18 cellular contexts compared by ENCODE assay signal in the genomic region with DNA sequence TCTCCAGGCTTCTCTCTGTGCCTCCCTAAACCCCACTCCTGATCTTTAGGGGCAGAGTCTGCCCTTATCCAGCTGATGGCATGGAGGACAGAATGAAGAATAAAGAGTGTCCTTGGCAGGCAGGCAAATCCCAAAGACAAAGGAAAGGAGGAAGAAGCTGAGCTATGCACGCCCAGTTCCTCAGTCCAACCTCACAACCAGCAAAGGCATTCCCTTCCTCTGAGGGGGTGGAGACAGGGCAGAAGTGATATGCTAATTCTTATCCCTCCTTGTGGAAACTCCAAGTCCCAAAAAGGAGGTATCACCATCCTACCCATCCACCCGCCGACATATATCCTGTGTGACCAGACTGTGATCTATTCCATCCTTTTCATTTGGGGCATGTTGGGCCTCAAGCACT. TPM values are rescaled to one million over a fixed set of nuclear protein-coding genes. Genes with fewer than 3 reads are reported as not detected.
DNase-seq lines count a peak whose midpoint lies in the region; FAIRE-seq and TF ChIP-seq lines count a peak whose summit lies in the region.
"Had no signal": no experiment of that assay in that cellular context is flagged by ENCODE, and none has a peak within 500 bp of the region (broad histone marks: within the 10 kb centered on the region; RNA-seq: fewer than 3 reads in every experiment).

No MANE protein-coding gene starts in this region.

- H4K8ac ChIP-seq in mesenchymal stem cell (ENCODE audit: low read length) = no peak overlapping the region

- no peak overlapping the region for H3K4ac ChIP-seq in mesenchymal stem cell (ENCODE audit: low read depth in 1 of 2, low read length in 2 of 2)

- peaks cover 14% of the 10 kb centered on the region for H3K4me1 ChIP-seq in mammary epithelial cell (ENCODE audit: insufficient read depth, low read length)
- H3K4me1 ChIP-seq in mesenchymal stem cell (ENCODE audit: control insufficient read depth, insufficient read depth, low read depth, low read length) = no peaks in the 10 kb centered on the region
- H3K4me1 ChIP-seq in small intestine (ENCODE audit: control insufficient read depth in 2 of 2, insufficient read depth in 1 of 2, low read depth in 1 of 2, low read length in 1 of 2) = no peaks in the 10 kb centered on the region
- H3K4me1 ChIP-seq: BLaER1 had no signal

- H3K9me3 ChIP-seq in mammary epithelial cell (replicated peaks; ENCODE audit: insufficient read depth, low read length) = no peaks in the 10 kb centered on the region
- H3K9me3 ChIP-seq in mesenchymal stem cell (ENCODE audit: control insufficient read depth, low read length) = no peaks in the 10 kb centered on the region
- H3K9me3 ChIP-seq in small intestine (ENCODE audit: control insufficient read depth, low read depth) = no peaks in the 10 kb centered on the region
- H3K9me3 ChIP-seq: BLaER1 had no signal

- dilution Hi-C loops in mammary epithelial cell (cut with HindIII; ENCODE audit: low sequenced_read_pairs) = no loop called here

- CTCF ChIA-PET in mammary epithelial cell (lab: Charles Lee; ENCODE audit: low non-redundant PET) = no interaction called here

- no peak overlapping the region for H2BK120ac ChIP-seq in mesenchymal stem cell (ENCODE audit: low read depth, low read length)

- no peak for TF ChIP-seq CTCF in mammary epithelial cell (conservative IDR thresholded peaks at IDR 0.05 in 1 of 2, IDR thresholded peaks at IDR 0.05 in 1 of 2; ENCODE audit: extremely low read depth in 1 of 2, insufficient read depth in 1 of 2, low read depth in 1 of 2, low read length in 2 of 2)

- H3K27me3 ChIP-seq in mammary epithelial cell (ENCODE audit: insufficient read depth, low read length) (no peaks in the 10 kb centered on the region), mesenchymal stem cell (ENCODE audit: control insufficient read depth in 1 of 2, insufficient read depth in 1 of 2, low read length in 2 of 2) (no peaks in the 10 kb centered on the region), small intestine (ENCODE audit: control insufficient read depth in 2 of 2, insufficient read depth in 2 of 2, low read length in 2 of 2) (no peaks in the 10 kb centered on the region)
- H3K27me3 ChIP-seq: BLaER1 had no signal

- H3K14ac ChIP-seq in mesenchymal stem cell (ENCODE audit: low read length in 2 of 2) = no peak overlapping the region

- no peak overlapping the region for H2BK5ac ChIP-seq in mesenchymal stem cell (ENCODE audit: low read depth, low read length, poor library complexity, severe bottlenecking)

- peak overlapping the region in 1 of 2 experiments; percentile 14 for H3K23ac ChIP-seq in mesenchymal stem cell (ENCODE audit: low read length in 2 of 2)

- H3K4me2 ChIP-seq in mammary epithelial cell (ENCODE audit: insufficient read depth, low read depth, low read length) (peak overlapping the region; percentile 28), mesenchymal stem cell (ENCODE audit: low read length, poor library complexity, severe bottlenecking) (no peak overlapping the region)
- H3K4me2 ChIP-seq: BLaER1 had no signal

- H3K79me2 ChIP-seq in mammary epithelial cell (ENCODE audit: insufficient read depth, low read length) = no peaks in the 10 kb centered on the region

- H3K18ac ChIP-seq in mesenchymal stem cell (ENCODE audit: low read depth in 1 of 2, low read length in 2 of 2) = no peak overlapping the region

- H4K20me1 ChIP-seq in mammary epithelial cell (ENCODE audit: insufficient read depth, low read length) = no peaks in the 10 kb centered on the region
- H4K20me1 ChIP-seq: BLaER1 had no signal

- H3K9ac ChIP-seq in mammary epithelial cell (ENCODE audit: insufficient read depth, low read length) (no peak overlapping the region), mesenchymal stem cell (ENCODE audit: low read length) (no peak overlapping the region)
- H3K9ac ChIP-seq: BLaER1 had no signal

- in situ Hi-C loops in mammary epithelial cell (cut with MboI; ENCODE audit: low sequenced_read_pairs in 2 of 2) = no loop called here
- in situ Hi-C loops in G401 (cut with HindIII; ENCODE audit: low sequenced_read_pairs) = no loop called here

- H4K91ac ChIP-seq in mesenchymal stem cell (ENCODE audit: low read length) = no peak overlapping the region

- BruUV-seq in mammary epithelial cell (replicated peaks; lab: Mats Ljungman, UMichigan) = TSS peak; percentile 82

- DNase-seq in ELR (ENCODE audit: low read depth) (peak; percentile 34), M059J (ENCODE audit: low read depth) (peak; percentile 72), mammary epithelial cell (no peak), mesenchymal stem cell (no peak), G401 (ENCODE audit: low spot score) (no peak), small intestine (no peak), medulla oblongata (ENCODE audit: extremely low spot score) (no peak), cerebellum (ENCODE audit: low spot score) (no peak)
- DNase-seq: activated CD4-positive, CD25-positive, alpha-beta regulatory T cell; activated T-cell treated with anti-CD3 and anti-CD28 coated beads for 4 hours; endodermal cell; left ventricle myocardium superior; retina; stimulated activated CD4-positive, alpha-beta T cell treated with anti-CD3 and anti-CD28 coated beads, Interleukin-4, amount 100 ng/mL, for 1 hour had no signal

- H2BK15ac ChIP-seq in mesenchymal stem cell (ENCODE audit: low read depth, poor library complexity, severe bottlenecking) = no peak overlapping the region

- intact Hi-C loops in mammary epithelial cell (cut with micrococcal nuclease) = no loop called here

- peak overlapping the region; percentile 38 for H3K27ac ChIP-seq in mammary epithelial cell (ENCODE audit: insufficient read depth, low read depth, low read length)
- no peak overlapping the region for H3K27ac ChIP-seq in mesenchymal stem cell (ENCODE audit: low read length, poor library complexity, severe bottlenecking)
- H3K27ac ChIP-seq in small intestine (ENCODE audit: low read depth in 1 of 2, low read length in 1 of 2) = no peak overlapping the region
- H3K27ac ChIP-seq: BLaER1 had no signal

- H3K79me1 ChIP-seq in mesenchymal stem cell (replicated peaks; ENCODE audit: low read length, poor library complexity, severe bottlenecking) = no peaks in the 10 kb centered on the region

- WGBS in mammary epithelial cell (ENCODE audit: low coverage, missing lambda C conversion rate) = 83% methylated on average over 3 of the region's 3 CpGs
- 98% methylated on average over 2 of the region's 3 CpGs for WGBS in mesenchymal stem cell
- 74 to 95% (median 81%) methylated on average over 3 of the region's 3 CpGs for WGBS in small intestine, 3 donors

- no peak overlapping the region for H3K4me3 ChIP-seq in mammary epithelial cell (replicated peaks in 1 of 3; ENCODE audit: insufficient read depth in 1 of 3, low read depth in 2 of 3, low read length in 3 of 3)
- H3K4me3 ChIP-seq in mesenchymal stem cell (ENCODE audit: insufficient read depth in 1 of 2, low read depth in 1 of 2, low read length in 2 of 2) = no peak overlapping the region
- no peak overlapping the region for H3K4me3 ChIP-seq in small intestine (ENCODE audit: low read depth in 1 of 2, low read length in 2 of 2)
- H3K4me3 ChIP-seq: BLaER1 had no signal

- H2AFZ ChIP-seq in mammary epithelial cell (ENCODE audit: low read depth, low read length) (peak overlapping the region; percentile 85), mesenchymal stem cell (ENCODE audit: low read depth, low read length) (peak overlapping the region; percentile 6)

- peaks cover 3% of the 10 kb centered on the region for H3K36me3 ChIP-seq in mammary epithelial cell (ENCODE audit: insufficient read depth, low read length)
- no peaks in the 10 kb centered on the region for H3K36me3 ChIP-seq in mesenchymal stem cell (ENCODE audit: control insufficient read depth in 1 of 2, insufficient read depth in 2 of 2, low read depth in 1 of 2, low read length in 2 of 2)
- no peaks in the 10 kb centered on the region for H3K36me3 ChIP-seq in small intestine (ENCODE audit: control insufficient read depth in 2 of 2, insufficient read depth in 2 of 2, low read length in 2 of 2)
- H3K36me3 ChIP-seq: BLaER1 had no signal

- no peak overlapping the region for H2BK12ac ChIP-seq in mesenchymal stem cell (ENCODE audit: low read length in 2 of 2)

- no peak overlapping the region for H2AK5ac ChIP-seq in mesenchymal stem cell (ENCODE audit: low read length, severe bottlenecking)

- FAIRE-seq in small intestine (lab: Jason Lieb, UNC) = no peak

RNA-seq across cellular contexts. Expression of gene CCDC54, which starts 10.5 kb away (rescaled TPM):
- not detected in 2 replicates for total RNA-seq in M059J (2014; rRNA removed; shearing (Covaris generic))
- total RNA-seq in mammary epithelial cell (not detected), cerebellum (0.54 TPM)
- polyA plus RNA-seq in mammary epithelial cell (not detected), small intestine (not detected)
- polyA minus RNA-seq in mammary epithelial cell = not detected
- not detected for polyA plus RNA-seq in mesenchymal stem cell (2013, experiment 1 of 2)
- polyA plus RNA-seq in mesenchymal stem cell (2013, experiment 2 of 2) = not detected
- not detected in 2 replicates for total RNA-seq in G401 (2014; rRNA removed; shearing (Covaris generic))
- total RNA-seq: endodermal cell, glomerular endothelial cell, left ventricle myocardium superior had no signal
- polyA plus RNA-seq: IgD-negative memory B cell, thymus had no signal

Comparison
In these comparisons a context has a peak if more than half of its experiments do, and no peak if none do; other contexts are left out.
1. DNase-seq: peak in ELR (single experiment) and M059J (single experiment); none in mammary epithelial cell (single experiment), mesenchymal stem cell (single experiment), G401 (single experiment), small intestine (single experiment), medulla oblongata (single experiment) and cerebellum (single experiment).